9 cellular contexts compared by ENCODE assay signal in the genomic region with DNA sequence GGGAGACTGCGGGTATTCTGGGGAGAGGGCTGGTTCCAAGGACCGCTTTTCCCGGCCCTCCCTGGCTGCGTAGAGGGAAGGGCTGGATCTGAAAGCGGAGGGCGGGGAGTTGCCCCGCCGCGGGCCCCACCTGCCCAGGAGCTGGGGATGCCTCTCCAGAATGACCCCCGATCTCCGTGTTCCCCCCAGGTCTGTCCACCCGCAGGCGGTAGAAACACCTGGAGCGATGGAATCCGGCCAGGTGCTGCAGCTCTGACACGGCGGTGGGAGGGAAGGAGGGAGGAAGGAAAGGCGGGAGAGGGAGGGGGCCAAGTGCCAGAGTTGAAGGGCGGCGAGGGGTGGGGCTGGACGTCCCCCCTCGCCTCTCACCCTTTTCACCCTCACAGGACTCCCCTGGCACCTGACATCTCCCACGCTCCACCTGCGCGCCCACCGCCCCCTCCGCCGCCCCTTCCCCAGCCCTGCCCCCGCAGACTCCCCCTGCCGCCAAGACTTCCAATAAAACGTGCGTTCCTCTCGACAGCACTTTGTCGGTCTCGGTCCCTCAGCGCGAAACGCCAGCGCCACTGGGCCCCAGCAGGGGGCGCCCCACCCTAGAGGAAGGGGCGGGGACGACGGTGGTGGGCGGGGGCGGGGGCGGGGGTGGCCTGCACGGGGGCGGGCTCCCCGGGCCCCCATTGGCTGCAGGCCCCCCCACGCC. TPM values are rescaled to one million over a fixed set of nuclear protein-coding genes. Genes with fewer than 3 reads are reported as not detected.
DNase-seq lines count a peak whose midpoint lies in the region; ATAC-seq and TF ChIP-seq lines count a peak whose summit lies in the region.
"Had no signal": no experiment of that assay in that cellular context is flagged by ENCODE, and none has a peak within 500 bp of the region (broad histone marks: within the 10 kb centered on the region; RNA-seq: fewer than 3 reads in every experiment).

No MANE protein-coding gene starts in this region.

- ATAC-seq in GM18511 (IDR thresholded peaks at IDR 0.05; ENCODE audit: unreplicated experiment): no peak

- peak overlapping the region; percentile 65 for H2AFZ ChIP-seq in SU-DHL-6 (ENCODE audit: low read depth, low read length, severe bottlenecking)

- peaks cover 13% of the 10 kb centered on the region; the same call in 1 of the 2 replicates for H3K4me1 ChIP-seq in iPS-20b (ENCODE audit: insufficient read depth, low read length)
- H3K4me1 ChIP-seq in sigmoid colon: peaks cover 0 to 48% (median 35%) of the 10 kb centered on the region in 4 donors

- peak overlapping the region; percentile 70 for H3K4me2 ChIP-seq in SU-DHL-6 (ENCODE audit: low read depth, low read length, poor library complexity, severe bottlenecking)

- no peak for TF ChIP-seq EP300 in sigmoid colon (IDR thresholded peaks at IDR 0.05)

- H3K36me3 ChIP-seq in SU-DHL-6 (ENCODE audit: low read length): no peaks in the 10 kb centered on the region
- no peaks in the 10 kb centered on the region for H3K36me3 ChIP-seq in iPS-20b (ENCODE audit: insufficient read depth, low read depth, low read length)
- H3K36me3 ChIP-seq in sigmoid colon: no peaks in the 10 kb centered on the region

- peak; percentile 81 for TF ChIP-seq CTCF in 22Rv1 (IDR thresholded peaks at IDR 0.05)
- TF ChIP-seq CTCF in SU-DHL-6 (IDR thresholded peaks at IDR 0.05; ENCODE audit: insufficient read depth, low read length, poor library complexity, severe bottlenecking): peak; percentile 25
- peak in 1 of 4 experiments; percentile 53 for TF ChIP-seq CTCF in sigmoid colon (IDR thresholded peaks at IDR 0.05)

- H3K27me3 ChIP-seq in SU-DHL-6 (ENCODE audit: low read length): no peaks in the 10 kb centered on the region
- peaks cover 46% of the 10 kb centered on the region for H3K27me3 ChIP-seq in iPS-20b (ENCODE audit: insufficient read depth, low read length)
- peaks cover 30 to 77% (median 38%) of the 10 kb centered on the region in 3 donors for H3K27me3 ChIP-seq in sigmoid colon

- H3F3A ChIP-seq in SU-DHL-6 (ENCODE audit: insufficient read depth): peaks cover 7% of the 10 kb centered on the region

- H3K79me2 ChIP-seq in SU-DHL-6 (ENCODE audit: insufficient read depth, low read length): no peaks in the 10 kb centered on the region

- WGBS in sigmoid colon, 2 donors: 1 to 6% methylated on average over 49 of the region's 50 CpGs

- no peaks in the 10 kb centered on the region for H3K9me2 ChIP-seq in SU-DHL-6 (replicated peaks; ENCODE audit: insufficient read depth, low read length)

- H3K27ac ChIP-seq in 22Rv1 (no peak overlapping the region), SU-DHL-6 (ENCODE audit: low read depth, low read length) (peak overlapping the region; percentile 60; the same call in 1 of the 2 replicates), iPS-20b (ENCODE audit: low read length) (no peak overlapping the region), sigmoid colon (no peak overlapping the region)

- TF ChIP-seq POLR2A in sigmoid colon (IDR thresholded peaks at IDR 0.05): no peak

- H3K9me3 ChIP-seq in SU-DHL-6 (ENCODE audit: insufficient read depth, low read length) (no peaks in the 10 kb centered on the region), iPS-20b (ENCODE audit: insufficient read depth, low read depth, low read length) (no peaks in the 10 kb centered on the region), sigmoid colon (no peaks in the 10 kb centered on the region)

- no peaks in the 10 kb centered on the region for H4K20me1 ChIP-seq in SU-DHL-6 (ENCODE audit: low read depth, low read length)

- DNase-seq in GM19238 (ENCODE audit: insufficient read length, low spot score) (peak; percentile 64), sigmoid colon (no peak)
- DNase-seq in activated naive CD8-positive, alpha-beta T cell treated with anti-CD3 and anti-CD28 coated beads, Interleukin-2, amount 50 U/mL, for 16 hours (ENCODE audit: low read depth, low spot score): peak; percentile 34
- DNase-seq in stimulated activated CD4-positive, alpha-beta T cell treated with anti-CD3 and anti-CD28 coated beads, Interleukin-4, amount 100 ng/mL, for 24 hours: peak; percentile 68

- intact Hi-C loops in sigmoid colon (cut with DNase I): loop anchor here (5.0 to 10.0 kb wide), 2 partner anchors 75 to 122 kb away; a partner anchor contains a TSS

- H3K9ac ChIP-seq in SU-DHL-6 (ENCODE audit: low read length): peak overlapping the region; percentile 44; the same call in 1 of the 2 replicates
- peak overlapping the region; percentile 53; the same call in 1 of the 2 replicates for H3K9ac ChIP-seq in iPS-20b (ENCODE audit: low read depth, low read length)

- peak overlapping the region; percentile 47 for H3K4me3 ChIP-seq in SU-DHL-6 (ENCODE audit: insufficient read depth, low read length, poor library complexity, severe bottlenecking)
- H3K4me3 ChIP-seq in iPS-20b (ENCODE audit: low read length): peak overlapping the region; percentile 81
- peak overlapping the region in 1 of 4 donors; percentile 17 for H3K4me3 ChIP-seq in sigmoid colon

RNA-seq across cellular contexts. Expression of a gene that starts 0.4 kb away (rescaled TPM):
- total RNA-seq in sigmoid colon: 1 to 10 TPM in 1 of 4 donors, not detected in 3; 3.3 TPM
- 1 to 10 TPM in 1 of 3 donors, not detected in 2; 1.7 TPM for polyA plus RNA-seq in sigmoid colon

RNA-seq across cellular contexts. Expression of a gene that starts 4.1 kb away (rescaled TPM):
- 100 to 1,000 TPM in 1 of 4 donors, 10 to 100 TPM in 3; 39.1 to 107 (median 44.6) TPM for total RNA-seq in sigmoid colon
- 10 to 100 TPM in 2 of 3 donors, 1 to 10 TPM in 1; 6.0 to 57.7 (median 15.0) TPM for polyA plus RNA-seq in sigmoid colon

RNA-seq across cellular contexts. Expression of a gene that starts 7.8 kb away (rescaled TPM):
- total RNA-seq in sigmoid colon: 10 to 100 TPM; 29.0 to 47.1 (median 35.1) TPM
- polyA plus RNA-seq in sigmoid colon: 10 to 100 TPM in 1 of 3 donors, 1 to 10 TPM in 2; 4.2 to 35.7 (median 9.0) TPM

RNA-seq across cellular contexts. Expression of a gene that starts 11.9 kb away (rescaled TPM):
- 10 to 100 TPM; 20.1 to 32.4 (median 28.8) TPM for total RNA-seq in sigmoid colon
- 100 to 1,000 TPM in 1 of 3 donors, 10 to 100 TPM in 2; 18.5 to 102 (median 27.0) TPM for polyA plus RNA-seq in sigmoid colon

RNA-seq across cellular contexts. Expression of a gene that starts 27.1 kb away (rescaled TPM):
- 10 to 100 TPM in 2 of 4 donors, 1 to 10 TPM in 2; 3.7 to 15.3 (median 8.2) TPM for total RNA-seq in sigmoid colon
- 1,000 to 10,000 TPM; 2,472 to 3,333 (median 2,871) TPM for polyA plus RNA-seq in sigmoid colon
- total RNA-seq: mononuclear cell had no signal
